14 cellular contexts compared by ENCODE assay signal in genomic region chr11:16771350-16772140, GRCh38.
"Had no signal": no experiment of that assay in that cellular context is flagged by ENCODE, and none has a peak within 500 bp of the region (broad histone marks: within the 10 kb centered on the region; RNA-seq: fewer than 3 reads in every experiment).

No MANE protein-coding gene starts in this region.

- H3K27me3 ChIP-seq: colonic mucosa, testis had no signal

- H3K27ac Mint-ChIP-seq: activated naive CD4-positive, alpha-beta T cell treated with anti-CD3 and anti-CD28 coated beads, Interleukin-2, amount 50 U/mL, for 24 hours; naive thymus-derived CD8-positive, alpha-beta T cell; stimulated activated naive CD8-positive, alpha-beta T cell treated with anti-CD3 and anti-CD28 coated beads, Interleukin-15, amount 100 ng/mL, for 72 hours had no signal

- H3K4me3 Mint-ChIP-seq: activated naive CD4-positive, alpha-beta T cell treated with anti-CD3 and anti-CD28 coated beads, Interleukin-2, amount 50 U/mL, for 24 hours; naive thymus-derived CD8-positive, alpha-beta T cell; stimulated activated naive CD8-positive, alpha-beta T cell treated with anti-CD3 and anti-CD28 coated beads, Interleukin-15, amount 100 ng/mL, for 72 hours had no signal

- H3K4me3 ChIP-seq: colonic mucosa, mucosa of descending colon, testis had no signal

- H3K27me3 Mint-ChIP-seq: activated naive CD4-positive, alpha-beta T cell treated with anti-CD3 and anti-CD28 coated beads, Interleukin-2, amount 50 U/mL, for 24 hours; stimulated activated naive CD8-positive, alpha-beta T cell treated with anti-CD3 and anti-CD28 coated beads, Interleukin-15, amount 100 ng/mL, for 72 hours had no signal

- H3K36me3 ChIP-seq: colonic mucosa had no signal

- H3K36me3 Mint-ChIP-seq: activated naive CD4-positive, alpha-beta T cell treated with anti-CD3 and anti-CD28 coated beads, Interleukin-2, amount 50 U/mL, for 24 hours; naive thymus-derived CD8-positive, alpha-beta T cell had no signal

- H3K4me1 ChIP-seq: colonic mucosa, testis had no signal

- H3K9me3 ChIP-seq: colonic mucosa, mucosa of descending colon, testis had no signal

- H3K9me3 Mint-ChIP-seq: activated naive CD4-positive, alpha-beta T cell treated with anti-CD3 and anti-CD28 coated beads, Interleukin-2, amount 50 U/mL, for 24 hours; naive thymus-derived CD8-positive, alpha-beta T cell; stimulated activated naive CD8-positive, alpha-beta T cell treated with anti-CD3 and anti-CD28 coated beads, Interleukin-15, amount 100 ng/mL, for 72 hours had no signal

- H3K4me1 Mint-ChIP-seq: activated naive CD4-positive, alpha-beta T cell treated with anti-CD3 and anti-CD28 coated beads, Interleukin-2, amount 50 U/mL, for 24 hours; naive thymus-derived CD8-positive, alpha-beta T cell; stimulated activated naive CD8-positive, alpha-beta T cell treated with anti-CD3 and anti-CD28 coated beads, Interleukin-15, amount 100 ng/mL, for 72 hours had no signal

- ATAC-seq: activated CD4-positive, CD25-positive, alpha-beta regulatory T cell treated with anti-CD3 and anti-CD28 coated beads, Interleukin-2, amount 50 U/mL, for 24 hours; foreskin keratinocyte; left colon; mucosa of descending colon; naive thymus-derived CD8-positive, alpha-beta T cell; stimulated activated naive CD8-positive, alpha-beta T cell treated with anti-CD3 and anti-CD28 coated beads, Interleukin-15, amount 100 ng/mL, for 72 hours had no signal

- H3K27ac ChIP-seq: colonic mucosa, foreskin keratinocyte, testis had no signal

- DNase-seq: activated CD4-positive, alpha-beta T cell treated with anti-CD3 and anti-CD28 coated beads, Interleukin-2, amount 50 U/mL, for 4 hours; caudate nucleus; colonic mucosa; foreskin keratinocyte; left colon; mammary epithelial cell; mucosa of descending colon; naive thymus-derived CD8-positive, alpha-beta T cell; nucleus accumbens; stimulated activated CD4-positive, alpha-beta T cell treated with anti-CD3 and anti-CD28 coated beads, Interleukin-2, amount 100 ng/mL, for 48 hours; stimulated activated naive CD8-positive, alpha-beta T cell treated with anti-CD3 and anti-CD28 coated beads, Interleukin-15, amount 100 ng/mL, for 72 hours; testis had no signal
